ENCODE assay signal across 3 cellular contexts in genomic region chr20:54103762-54104600, GRCh38.
TF ChIP-seq lines count a peak whose summit lies in the region.

No MANE protein-coding gene starts in this region.

TF ChIP-seq in A549, 52 proteins besides CTCF, POLR2A, EP300 and RAD21 (continued from another document):
- TF ChIP-seq ATOH8 (CRISPR knock-in tag; IDR thresholded peaks at IDR 0.05; ENCODE audit: low read depth) = no peak
- TF ChIP-seq HOXA7 (CRISPR knock-in tag; IDR thresholded peaks at IDR 0.05) = no peak

TF ChIP-seq in HCT116, 20 proteins besides CTCF, POLR2A, EP300 and RAD21 (continued from another document):
- TF ChIP-seq SRF (IDR thresholded peaks at IDR 0.05; ENCODE audit: low read depth) (no peak), ATF3 (IDR thresholded peaks at IDR 0.05) (no peak), ZNF274 (IDR thresholded peaks at IDR 0.05; ENCODE audit: low read depth, low read length) (no peak), EGR1 (IDR thresholded peaks at IDR 0.05; ENCODE audit: low read depth) (no peak), JUND (IDR thresholded peaks at IDR 0.05) (no peak), ZBTB33 (IDR thresholded peaks at IDR 0.05; ENCODE audit: extremely low read depth, insufficient replicate concordance, low read length) (no peak)

TF ChIP-seq in liver, 16 proteins besides CTCF, POLR2A, EP300 and RAD21:
- TF ChIP-seq REST (IDR thresholded peaks at IDR 0.05) (peak; percentile 84), FOXA1 (IDR thresholded peaks at IDR 0.05) (peak; percentile 89), RXRA (IDR thresholded peaks at IDR 0.05) (peak; percentile 100), SP1 (IDR thresholded peaks at IDR 0.05) (peak; percentile 99), ATF3 (IDR thresholded peaks at IDR 0.05) (peak; percentile 69), ZBTB33 (IDR thresholded peaks at IDR 0.05) (peak; percentile 87), HNF4A (conservative IDR thresholded peaks at IDR 0.05) (peak; percentile 95 to 97), EGR1 (IDR thresholded peaks at IDR 0.05; ENCODE audit: low read depth in 2 of 2) (peak; percentile 61 to 85), NR2F2 (IDR thresholded peaks at IDR 0.05) (peak; percentile 96), TAF1 (conservative IDR thresholded peaks at IDR 0.05) (no peak), GABPA (IDR thresholded peaks at IDR 0.05 in 1 of 2, conservative IDR thresholded peaks at IDR 0.05 in 1 of 2) (no peak), MAX (IDR thresholded peaks at IDR 0.05) (peak; percentile 86), FOXA2 (IDR thresholded peaks at IDR 0.05) (peak; percentile 72), JUND (IDR thresholded peaks at IDR 0.05) (peak; percentile 88 to 94), HNF4G (IDR thresholded peaks at IDR 0.05) (peak; percentile 95), YY1 (IDR thresholded peaks at IDR 0.05) (peak; percentile 82)
